In genomic region chr16:68070811-68071546, GRCh38 we compare ENCODE assay signal across 11 cellular contexts. TPM values are rescaled to one million over a fixed set of nuclear protein-coding genes. Genes with fewer than 3 reads are reported as not detected.
DNase-seq lines count a peak whose midpoint lies in the region; ATAC-seq and TF ChIP-seq lines count a peak whose summit lies in the region.
"Had no signal": no experiment of that assay in that cellular context is flagged by ENCODE, and none has a peak within 500 bp of the region (broad histone marks: within the 10 kb centered on the region; RNA-seq: fewer than 3 reads in every experiment).

No MANE protein-coding gene starts in this region.

- no peaks in the 10 kb centered on the region for H3K27me3 Mint-ChIP-seq in activated CD8-positive, alpha-beta memory T cell treated with anti-CD3 and anti-CD28 coated beads, Interleukin-2, amount 10 ng/mL, durations not matched to agents 7 days and 5 days
- H3K27me3 Mint-ChIP-seq in stimulated activated memory B cell treated with anti-CD40 and anti-IgM and Interleukin-4, amounts not matched to agents 10 μg/mL and 1 μg/mL and 100 μg/mL, for 72 hours = no peaks in the 10 kb centered on the region

- CTCF ChIA-PET in activated CD8-positive, alpha-beta memory T cell treated with anti-CD3 and anti-CD28 coated beads, Interleukin-2, amount 10 ng/mL, durations not matched to agents 7 days and 5 days (lab: Charles Lee) = interaction anchor here (0.6 to 17.1 kb wide), 9 partner anchors 12 to 254 kb away, joined by 3 to 211 read pairs (median 4); partner anchors contain the start of gene NFATC3

- TF ChIP-seq POLR2A in erythroblast (IDR thresholded peaks at IDR 0.05; ENCODE audit: low read length) = no peak

- H3K27ac Mint-ChIP-seq in activated CD8-positive, alpha-beta memory T cell treated with anti-CD3 and anti-CD28 coated beads, Interleukin-2, amount 10 ng/mL, durations not matched to agents 7 days and 5 days = peak overlapping the region; percentile 95
- H3K27ac Mint-ChIP-seq in activated naive CD4-positive, alpha-beta T cell treated with anti-CD3 and anti-CD28 coated beads, Interleukin-2, amount 50 U/mL, for 72 hours = peak overlapping the region; percentile 70 to 74
- peak overlapping the region; percentile 39 for H3K27ac Mint-ChIP-seq in stimulated activated memory B cell treated with anti-CD40 and anti-IgM and Interleukin-4, amounts not matched to agents 10 μg/mL and 1 μg/mL and 100 μg/mL, for 72 hours

- peaks cover 82% of the 10 kb centered on the region for H3K4me1 Mint-ChIP-seq in activated CD8-positive, alpha-beta memory T cell treated with anti-CD3 and anti-CD28 coated beads, Interleukin-2, amount 10 ng/mL, durations not matched to agents 7 days and 5 days
- H3K4me1 Mint-ChIP-seq in stimulated activated memory B cell treated with anti-CD40 and anti-IgM and Interleukin-4, amounts not matched to agents 10 μg/mL and 1 μg/mL and 100 μg/mL, for 72 hours = peaks cover 53% of the 10 kb centered on the region

- no peaks in the 10 kb centered on the region for H3K9me3 Mint-ChIP-seq in activated CD8-positive, alpha-beta memory T cell treated with anti-CD3 and anti-CD28 coated beads, Interleukin-2, amount 10 ng/mL, durations not matched to agents 7 days and 5 days (ENCODE audit: low read depth)
- no peaks in the 10 kb centered on the region for H3K9me3 Mint-ChIP-seq in activated naive CD4-positive, alpha-beta T cell treated with anti-CD3 and anti-CD28 coated beads, Interleukin-2, amount 50 U/mL, for 72 hours
- H3K9me3 Mint-ChIP-seq in stimulated activated memory B cell treated with anti-CD40 and anti-IgM and Interleukin-4, amounts not matched to agents 10 μg/mL and 1 μg/mL and 100 μg/mL, for 72 hours = no peaks in the 10 kb centered on the region
- H3K9me3 Mint-ChIP-seq: neural crest cell had no signal

- H3K4me3 Mint-ChIP-seq in activated CD8-positive, alpha-beta memory T cell treated with anti-CD3 and anti-CD28 coated beads, Interleukin-2, amount 10 ng/mL, durations not matched to agents 7 days and 5 days = peak overlapping the region; percentile 39
- H3K4me3 Mint-ChIP-seq in stimulated activated memory B cell treated with anti-CD40 and anti-IgM and Interleukin-4, amounts not matched to agents 10 μg/mL and 1 μg/mL and 100 μg/mL, for 72 hours = peak overlapping the region; percentile 20
- H3K4me3 Mint-ChIP-seq: neural crest cell had no signal

- no peak for ATAC-seq in activated CD8-positive, alpha-beta memory T cell treated with anti-CD3 and anti-CD28 coated beads, Interleukin-2, amount 10 ng/mL, durations not matched to agents 7 days and 5 days
- ATAC-seq in HG03064 (IDR thresholded peaks at IDR 0.05; ENCODE audit: low read depth, unreplicated experiment) (peak; percentile 49), HG03025 (IDR thresholded peaks at IDR 0.05; ENCODE audit: low FRiP score, unreplicated experiment) (no peak)
- ATAC-seq in activated naive CD4-positive, alpha-beta T cell treated with anti-CD3 and anti-CD28 coated beads, Interleukin-2, amount 50 U/mL, for 72 hours = peak; percentile 38 to 77
- ATAC-seq in stimulated activated memory B cell treated with anti-CD40 and anti-IgM and Interleukin-4, amounts not matched to agents 10 μg/mL and 1 μg/mL and 100 μg/mL, for 72 hours = no peak

- peaks cover 48% of the 10 kb centered on the region for H3K36me3 Mint-ChIP-seq in activated CD8-positive, alpha-beta memory T cell treated with anti-CD3 and anti-CD28 coated beads, Interleukin-2, amount 10 ng/mL, durations not matched to agents 7 days and 5 days
- peaks cover 51 to 61% of the 10 kb centered on the region in 2 donors for H3K36me3 Mint-ChIP-seq in activated naive CD4-positive, alpha-beta T cell treated with anti-CD3 and anti-CD28 coated beads, Interleukin-2, amount 50 U/mL, for 72 hours
- peaks cover 82% of the 10 kb centered on the region for H3K36me3 Mint-ChIP-seq in stimulated activated memory B cell treated with anti-CD40 and anti-IgM and Interleukin-4, amounts not matched to agents 10 μg/mL and 1 μg/mL and 100 μg/mL, for 72 hours

- peak; percentile 61 for DNase-seq in activated CD8-positive, alpha-beta memory T cell treated with anti-CD3 and anti-CD28 coated beads, Interleukin-2, amount 10 ng/mL, durations not matched to agents 7 days and 5 days
- no peak for DNase-seq in activated CD8-positive, alpha-beta memory T cell treated with anti-CD3 and anti-CD28 coated beads for 24 hours
- DNase-seq in activated naive CD4-positive, alpha-beta T cell treated with anti-CD3 and anti-CD28 coated beads, Interleukin-2, amount 50 U/mL, for 72 hours (ENCODE audit: low spot score in 2 of 2) = peak in 1 of 2 donors; percentile 43
- DNase-seq in SK-N-DZ (ENCODE audit: low spot score) (no peak), erythroblast (lab: John Stamatoyannopoulos, UW) (no peak)
- DNase-seq: NCI-H1105 treated with DMSO at 0.1 percent for 48 hours had no signal

RNA-seq across cellular contexts. Expression of gene NFATC3, which starts 14.2 kb away (rescaled TPM):
- total RNA-seq in activated CD8-positive, alpha-beta memory T cell treated with anti-CD3 and anti-CD28 coated beads, Interleukin-2, amount 10 ng/mL, durations not matched to agents 7 days and 5 days = 100 to 1,000 TPM; 176 to 183 TPM
- total RNA-seq in activated naive CD4-positive, alpha-beta T cell treated with anti-CD3 and anti-CD28 coated beads, Interleukin-2, amount 50 U/mL, for 72 hours = 10 to 100 TPM; 64.2 to 90.1 TPM
- 26.9 and 37.7 TPM in 2 replicates for polyA plus RNA-seq in SK-N-DZ (2014; cell fraction: cytosol; rRNA removed)
- polyA plus RNA-seq in SK-N-DZ (2014; cell fraction: nucleus; rRNA removed) = 20.4 and 20.6 TPM in 2 replicates

RNA-seq across cellular contexts. Expression of gene DUS2, which starts 47.9 kb away (rescaled TPM):
- 10 to 100 TPM; 28.4 to 32.0 TPM for total RNA-seq in activated CD8-positive, alpha-beta memory T cell treated with anti-CD3 and anti-CD28 coated beads, Interleukin-2, amount 10 ng/mL, durations not matched to agents 7 days and 5 days
- 10 to 100 TPM; 21.2 to 35.5 TPM for total RNA-seq in activated naive CD4-positive, alpha-beta T cell treated with anti-CD3 and anti-CD28 coated beads, Interleukin-2, amount 50 U/mL, for 72 hours
- 26.1 and 29.5 TPM in 2 replicates for polyA plus RNA-seq in SK-N-DZ (2014; cell fraction: cytosol; rRNA removed)
- polyA plus RNA-seq in SK-N-DZ (2014; cell fraction: nucleus; rRNA removed) = 34.3 and 40.0 TPM in 2 replicates

RNA-seq across cellular contexts. Expression of gene DDX28, which starts 47.9 kb away (rescaled TPM):
- total RNA-seq in activated CD8-positive, alpha-beta memory T cell treated with anti-CD3 and anti-CD28 coated beads, Interleukin-2, amount 10 ng/mL, durations not matched to agents 7 days and 5 days = 10 to 100 TPM; 14.8 to 20.8 TPM
- 10 to 100 TPM in 1 of 2 donors, 1 to 10 TPM in 1; 7.7 to 15.6 TPM for total RNA-seq in activated naive CD4-positive, alpha-beta T cell treated with anti-CD3 and anti-CD28 coated beads, Interleukin-2, amount 50 U/mL, for 72 hours
- 19.0 and 23.2 TPM in 2 replicates for polyA plus RNA-seq in SK-N-DZ (2014; cell fraction: cytosol; rRNA removed)
- polyA plus RNA-seq in SK-N-DZ (2014; cell fraction: nucleus; rRNA removed) = 10.3 and 16.6 TPM in 2 replicates

RNA-seq across cellular contexts. Expression of gene DPEP2NB, which starts 55.3 kb away (rescaled TPM):
- total RNA-seq in activated CD8-positive, alpha-beta memory T cell treated with anti-CD3 and anti-CD28 coated beads, Interleukin-2, amount 10 ng/mL, durations not matched to agents 7 days and 5 days = not detected
- total RNA-seq in activated naive CD4-positive, alpha-beta T cell treated with anti-CD3 and anti-CD28 coated beads, Interleukin-2, amount 50 U/mL, for 72 hours = not detected
- polyA plus RNA-seq in SK-N-DZ (2014; cell fraction: cytosol; rRNA removed) = not detected in 2 replicates
- not detected in 2 replicates for polyA plus RNA-seq in SK-N-DZ (2014; cell fraction: nucleus; rRNA removed)
- total RNA-seq: neural crest cell, thoracic aorta had no signal

Comparison
In these comparisons a context has a peak if more than half of its experiments do, and no peak if none do; other contexts are left out.
1. ATAC-seq: peak in HG03064 (single experiment) and activated naive CD4-positive, alpha-beta T cell treated with anti-CD3 and anti-CD28 coated beads, Interleukin-2, amount 50 U/mL, for 72 hours (2 of 2); none in activated CD8-positive, alpha-beta memory T cell treated with anti-CD3 and anti-CD28 coated beads, Interleukin-2, amount 10 ng/mL, durations not matched to agents 7 days and 5 days (single experiment), stimulated activated memory B cell treated with anti-CD40 and anti-IgM and Interleukin-4, amounts not matched to agents 10 μg/mL and 1 μg/mL and 100 μg/mL, for 72 hours (single experiment) and HG03025 (single experiment).
2. H3K27ac Mint-ChIP-seq: peak in every context shown above with its lines; median percentile 95 in activated CD8-positive, alpha-beta memory T cell treated with anti-CD3 and anti-CD28 coated beads, Interleukin-2, amount 10 ng/mL, durations not matched to agents 7 days and 5 days; 72 in activated naive CD4-positive, alpha-beta T cell treated with anti-CD3 and anti-CD28 coated beads, Interleukin-2, amount 50 U/mL, for 72 hours; 39 in stimulated activated memory B cell treated with anti-CD40 and anti-IgM and Interleukin-4, amounts not matched to agents 10 μg/mL and 1 μg/mL and 100 μg/mL, for 72 hours.